ENCODE assay signal across 10 cellular contexts in the genomic region with DNA sequence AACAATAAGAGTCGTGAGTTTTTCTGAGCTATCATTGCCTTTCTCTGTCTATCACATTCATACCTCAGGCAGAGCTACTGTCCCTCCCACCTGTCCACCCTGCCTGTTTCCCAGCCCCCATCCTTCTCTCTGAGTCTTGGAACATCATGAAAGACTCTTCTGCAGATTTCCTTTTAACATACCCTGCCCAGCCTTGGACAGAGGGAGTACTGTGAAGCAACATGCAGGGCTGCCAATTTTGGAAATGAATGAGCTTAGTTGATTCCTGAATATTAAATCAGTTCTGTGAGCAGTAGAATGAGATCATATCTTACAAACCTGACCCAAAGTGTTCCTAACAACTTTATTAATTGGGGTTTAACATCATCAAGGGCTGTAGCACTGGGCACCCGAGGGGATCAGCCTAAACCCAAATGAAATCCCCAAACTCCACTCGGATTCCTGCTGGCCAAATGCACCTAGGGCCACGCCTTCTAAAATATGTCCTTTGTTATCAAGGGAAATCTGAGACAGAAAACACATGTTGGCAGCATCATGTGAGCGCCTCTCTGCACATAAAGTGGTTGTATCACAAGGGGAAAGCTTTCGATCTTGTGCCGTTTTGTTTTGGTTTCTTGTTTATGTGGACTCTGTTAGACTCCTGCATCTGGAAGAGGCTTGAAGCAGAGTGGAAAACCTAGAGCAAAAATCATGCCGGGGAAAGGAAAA.
DNase-seq lines count a peak whose midpoint lies in the region; TF ChIP-seq lines count a peak whose summit lies in the region.
"Had no signal": no experiment of that assay in that cellular context is flagged by ENCODE, and none has a peak within 500 bp of the region (broad histone marks: within the 10 kb centered on the region; RNA-seq: fewer than 3 reads in every experiment).

No MANE protein-coding gene starts in this region.

- H3K4me2 ChIP-seq in OCI-LY3 (ENCODE audit: low read length), result peak overlapping the region; percentile 83

- H3K27ac ChIP-seq in AG04450 (ENCODE audit: low read depth, low read length) (peak overlapping the region; percentile 31), OCI-LY3 (ENCODE audit: low read length) (no peak overlapping the region)

- no peaks in the 10 kb centered on the region for H3K9me3 Mint-ChIP-seq in HFFc6
- peaks cover 0 to 4% (median 0%) of the 10 kb centered on the region in 6 donors for H3K9me3 Mint-ChIP-seq in immature natural killer cell

- peaks cover 30% of the 10 kb centered on the region for H3K4me1 ChIP-seq in OCI-LY3 (ENCODE audit: low read length)

- H3K27ac Mint-ChIP-seq in HFFc6 (peak overlapping the region; percentile 1; the same call in 1 of the 2 replicates), immature natural killer cell (peak overlapping the region in 1 of 6 donors; percentile 3)
- H3K27ac Mint-ChIP-seq: activated T-cell treated with anti-CD3 and anti-CD28 coated beads, Interleukin-2, amount 50 U/mL, for 72 hours had no signal

- H3K79me2 ChIP-seq in OCI-LY3 (ENCODE audit: low read length), result no peaks in the 10 kb centered on the region

- H3K4me1 Mint-ChIP-seq in HFFc6 (ENCODE audit: low read depth) (peaks cover 24% of the 10 kb centered on the region), immature natural killer cell (peaks cover 18 to 25% of the 10 kb centered on the region in 2 donors)

- DNase-seq in AG04450 (ENCODE audit: low read depth, low spot score) (no peak), HFFc6 (peak; percentile 3), immature natural killer cell (no peak), GF-D8 (lab: John Stamatoyannopoulos, UW) (no peak), KBM-7 (no peak), SKM-1 (lab: John Stamatoyannopoulos, UW; ENCODE audit: unreplicated experiment) (no peak), activated gamma-delta T cell treated with Interleukin-2 at 50 U/mL for 16 hours (no peak)
- DNase-seq: activated T-cell treated with anti-CD3 and anti-CD28 coated beads, Interleukin-2, amount 50 U/mL, for 72 hours; cortex of kidney had no signal

- H3K27me3 Mint-ChIP-seq in HFFc6 (ENCODE audit: insufficient read depth), result peaks cover 4% of the 10 kb centered on the region; the same call in 1 of the 2 replicates
- peaks cover 0 to 7% (median 2%) of the 10 kb centered on the region in 3 donors for H3K27me3 Mint-ChIP-seq in immature natural killer cell (ENCODE audit: low read depth in 3 of 3)

- H3K9ac ChIP-seq in OCI-LY3 (ENCODE audit: low read length), result peak overlapping the region; percentile 30; the same call in 1 of the 2 replicates

- H3K4me3 Mint-ChIP-seq in HFFc6 (peak overlapping the region; percentile 81), immature natural killer cell (peak overlapping the region; percentile 12 to 61 (median 31))
- H3K4me3 Mint-ChIP-seq: activated T-cell treated with anti-CD3 and anti-CD28 coated beads, Interleukin-2, amount 50 U/mL, for 72 hours had no signal

- H4K20me1 ChIP-seq in OCI-LY3 (ENCODE audit: insufficient read depth, low read length), result no peaks in the 10 kb centered on the region

- in situ Hi-C loops in KBM-7 (cut with MboI; ENCODE audit: low pct_unique_long_range_greater_than_20kb, low sequenced_read_pairs), result no loop called here

- H2AFZ ChIP-seq in OCI-LY3 (ENCODE audit: low read depth, low read length), result peak overlapping the region; percentile 70

- no peak for TF ChIP-seq CTCF in AG04450 (IDR thresholded peaks at IDR 0.05; ENCODE audit: low read depth, low read length)
- no peak for TF ChIP-seq CTCF in HFFc6 (IDR thresholded peaks at IDR 0.05)
- no peak for TF ChIP-seq CTCF in OCI-LY3 (IDR thresholded peaks at IDR 0.05; ENCODE audit: low read depth, low read length)

- POLR2A ChIA-PET in AG04450 (lab: Yijun Ruan, JAX), result no interaction called here

- H3K36me3 Mint-ChIP-seq in HFFc6 (ENCODE audit: low read depth), result 0 out of 2 replicates have a peak, but pooled peaks cover 5% of the 10 kb centered on the region
- H3K36me3 Mint-ChIP-seq in immature natural killer cell, result no peaks in the 10 kb centered on the region

- no peaks in the 10 kb centered on the region for H3K36me3 ChIP-seq in OCI-LY3 (replicated peaks; ENCODE audit: low read depth, low read length)

- peaks cover 3% of the 10 kb centered on the region for H3K27me3 ChIP-seq in AG04450 (ENCODE audit: control insufficient read depth, insufficient read depth, low read length)
- peaks cover 38% of the 10 kb centered on the region for H3K27me3 ChIP-seq in OCI-LY3 (ENCODE audit: low read depth, low read length)

- H3K9me3 ChIP-seq in AG04450 (ENCODE audit: control insufficient read depth, insufficient read depth, low read length) (no peaks in the 10 kb centered on the region), OCI-LY3 (ENCODE audit: insufficient read depth, low read length) (no peaks in the 10 kb centered on the region)

- H3K4me3 ChIP-seq in AG04450 (ENCODE audit: low read depth, low read length) (peak overlapping the region; percentile 24), OCI-LY3 (ENCODE audit: low read length) (peak overlapping the region; percentile 67)

- CTCF ChIA-PET in AG04450 (lab: Charles Lee), result interaction anchor here (0.6 to 1.6 kb wide), 5 partner anchors 10 to 359 kb away, joined by 3 to 5 read pairs (median 3); no protein-coding TSS in a partner anchor
